19 cellular contexts compared by ENCODE assay signal in genomic region chr18:77049938-77050337, GRCh38.
A peak's percentile ranks its signal among the peaks of the same experiment; 100 is the strongest.
DNase-seq lines count a peak whose midpoint lies in the region; ATAC-seq, FAIRE-seq and TF ChIP-seq lines count a peak whose summit lies in the region.
"Had no signal": no experiment of that assay in that cellular context is flagged by ENCODE, and none has a peak within 500 bp of the region (broad histone marks: within the 10 kb centered on the region; RNA-seq: fewer than 3 reads in every experiment).

No MANE protein-coding gene starts in this region.

- intact Hi-C loops in activated T-helper 2 cell treated with anti-CD3 and anti-CD28 coated beads, Interferon-gamma antibody, Interleukin-2, Interleukin-4, amounts not matched to agents 10 μg/mL and 5 μg/mL and 100 μg/mL, durations not matched to agents 14 hours and 24 hours and 36 hours (cut with micrococcal nuclease) = no loop called here
- intact Hi-C loops in upper lobe of right lung (cut with DNase I) = no loop called here

- no peak for TF ChIP-seq POLR2A in GM12892 (IDR thresholded peaks at IDR 0.05; ENCODE audit: low read depth, low read length)

- H3K4me1 ChIP-seq in skeletal muscle tissue (ENCODE audit: control insufficient read depth in 3 of 3, insufficient read depth in 3 of 3, low read length in 3 of 3) (peaks cover 29 to 32% (median 31%) of the 10 kb centered on the region in 3 donors), upper lobe of right lung (peaks cover 22% of the 10 kb centered on the region)

- no peak overlapping the region for H3K4me3 Mint-ChIP-seq in activated T-helper 2 cell treated with anti-CD3 and anti-CD28 coated beads, Interferon-gamma antibody, Interleukin-2, Interleukin-4, amounts not matched to agents 10 μg/mL and 5 μg/mL and 100 μg/mL, durations not matched to agents 14 hours and 24 hours and 36 hours (ENCODE audit: low read depth)

- no peaks in the 10 kb centered on the region for H3K27me3 ChIP-seq in skeletal muscle tissue (ENCODE audit: control insufficient read depth in 3 of 3, insufficient read depth in 3 of 3, low read length in 3 of 3)
- H3K27me3 ChIP-seq in upper lobe of right lung = no peaks in the 10 kb centered on the region

- H3K4me3 ChIP-seq in skeletal muscle tissue (ENCODE audit: low read length in 3 of 3) = no peak overlapping the region
- no peak overlapping the region for H3K4me3 ChIP-seq in upper lobe of right lung
- H3K4me3 ChIP-seq: K562 had no signal

- H3K9me3 Mint-ChIP-seq in activated T-helper 2 cell treated with anti-CD3 and anti-CD28 coated beads, Interferon-gamma antibody, Interleukin-2, Interleukin-4, amounts not matched to agents 10 μg/mL and 5 μg/mL and 100 μg/mL, durations not matched to agents 14 hours and 24 hours and 36 hours = no peaks in the 10 kb centered on the region

- H3K9ac ChIP-seq in skeletal muscle tissue (ENCODE audit: low read depth in 1 of 3, low read length in 3 of 3) = no peak overlapping the region
- H3K9ac ChIP-seq: SK-N-SH had no signal

- peaks cover 31% of the 10 kb centered on the region for H3K4me1 Mint-ChIP-seq in activated T-helper 2 cell treated with anti-CD3 and anti-CD28 coated beads, Interferon-gamma antibody, Interleukin-2, Interleukin-4, amounts not matched to agents 10 μg/mL and 5 μg/mL and 100 μg/mL, durations not matched to agents 14 hours and 24 hours and 36 hours (ENCODE audit: low read depth)

- no peak for TF ChIP-seq CTCF in upper lobe of right lung (IDR thresholded peaks at IDR 0.05)

- H3K27me3 Mint-ChIP-seq in activated T-helper 2 cell treated with anti-CD3 and anti-CD28 coated beads, Interferon-gamma antibody, Interleukin-2, Interleukin-4, amounts not matched to agents 10 μg/mL and 5 μg/mL and 100 μg/mL, durations not matched to agents 14 hours and 24 hours and 36 hours (ENCODE audit: low read depth) = no peaks in the 10 kb centered on the region

- H3K27ac ChIP-seq in skeletal muscle tissue (ENCODE audit: low read depth, low read length) (peak overlapping the region; percentile 8), upper lobe of right lung (no peak overlapping the region)
- H3K27ac ChIP-seq: HL-60 had no signal

- peak overlapping the region; percentile 33 for H3K27ac Mint-ChIP-seq in activated T-helper 2 cell treated with anti-CD3 and anti-CD28 coated beads, Interferon-gamma antibody, Interleukin-2, Interleukin-4, amounts not matched to agents 10 μg/mL and 5 μg/mL and 100 μg/mL, durations not matched to agents 14 hours and 24 hours and 36 hours

- DNase-seq in AG20443 (ENCODE audit: low spot score) (peak; percentile 60), fibroblast of peridontal ligament (ENCODE audit: extremely low read depth) (peak; percentile 81), GM12892 (ENCODE audit: insufficient read length) (no peak), upper lobe of right lung (no peak), pons (ENCODE audit: low spot score) (no peak)
- DNase-seq in activated T-helper 2 cell treated with anti-CD3 and anti-CD28 coated beads, Interferon-gamma antibody, Interleukin-2, Interleukin-4, amounts not matched to agents 10 μg/mL and 5 μg/mL and 100 μg/mL, durations not matched to agents 14 hours and 24 hours and 36 hours (ENCODE audit: low spot score) = no peak
- DNase-seq: activated CD4-positive, alpha-beta T cell treated with anti-CD3 and anti-CD28 coated beads, Interleukin-2, amount 50 U/mL, for 48 hours; activated effector memory CD4-positive, alpha-beta T cell treated with anti-CD3 and anti-CD28 coated beads, Interleukin-2, amount 50 U/mL, for 16 hours; amniotic stem cell; COR-L47; GOT3; NCI-H1048; SK-N-SH; stimulated activated naive CD4-positive, alpha-beta T cell had no signal

- H3K9me3 ChIP-seq in skeletal muscle tissue (ENCODE audit: control insufficient read depth in 3 of 3, low read length in 3 of 3) (no peaks in the 10 kb centered on the region), upper lobe of right lung (no peaks in the 10 kb centered on the region)
- H3K9me3 ChIP-seq: SK-N-SH had no signal

- H3K36me3 Mint-ChIP-seq in activated T-helper 2 cell treated with anti-CD3 and anti-CD28 coated beads, Interferon-gamma antibody, Interleukin-2, Interleukin-4, amounts not matched to agents 10 μg/mL and 5 μg/mL and 100 μg/mL, durations not matched to agents 14 hours and 24 hours and 36 hours (ENCODE audit: low read depth) = peaks cover 38% of the 10 kb centered on the region

- ATAC-seq in upper lobe of right lung (no peak), GM21737 (IDR thresholded peaks at IDR 0.05; ENCODE audit: unreplicated experiment) (no peak)
- ATAC-seq: K562 had no signal

- H3K36me3 ChIP-seq in skeletal muscle tissue (ENCODE audit: control insufficient read depth in 3 of 3, insufficient read depth in 3 of 3, low read length in 3 of 3) (peaks cover 0 to 12% (median 6%) of the 10 kb centered on the region in 3 donors), upper lobe of right lung (peaks cover 20% of the 10 kb centered on the region)

- no peak for FAIRE-seq in GM12892 (lab: Jason Lieb, UNC)
- FAIRE-seq: colon, K562 had no signal

Comparison
In these comparisons a context has a peak if more than half of its experiments do, and no peak if none do; other contexts are left out.
1. DNase-seq: peak in AG20443 (single experiment) and fibroblast of peridontal ligament (single experiment); none in activated T-helper 2 cell treated with anti-CD3 and anti-CD28 coated beads, Interferon-gamma antibody, Interleukin-2, Interleukin-4, amounts not matched to agents 10 μg/mL and 5 μg/mL and 100 μg/mL, durations not matched to agents 14 hours and 24 hours and 36 hours (single experiment), GM12892 (single experiment), upper lobe of right lung (single experiment) and pons (single experiment).